ENCODE assay signal across 11 cellular contexts in the genomic region with DNA sequence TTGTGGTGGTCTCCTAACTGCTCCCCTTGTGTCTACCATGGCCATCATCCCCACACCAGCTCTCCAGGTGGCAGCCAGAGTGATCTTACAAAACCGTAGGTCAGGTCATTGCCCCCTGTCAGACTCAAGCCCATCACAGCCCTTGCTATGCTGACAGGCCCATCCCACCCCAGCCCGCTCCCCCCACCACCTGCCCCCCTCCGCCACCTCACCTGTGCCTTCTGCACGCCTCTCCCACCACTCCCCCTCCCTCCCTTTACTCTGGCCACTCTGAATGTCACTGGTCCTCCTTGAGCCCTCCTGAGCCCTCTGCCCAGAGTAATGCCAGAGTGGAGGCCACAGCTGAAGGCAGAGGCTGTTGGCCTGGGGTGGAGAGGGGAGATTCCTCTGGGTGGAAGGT. TPM values are rescaled to one million over a fixed set of nuclear protein-coding genes. Genes with fewer than 3 reads are reported as not detected.
DNase-seq lines count a peak whose midpoint lies in the region; ATAC-seq and TF ChIP-seq lines count a peak whose summit lies in the region.
"Had no signal": no experiment of that assay in that cellular context is flagged by ENCODE, and none has a peak within 500 bp of the region (broad histone marks: within the 10 kb centered on the region; RNA-seq: fewer than 3 reads in every experiment).

No MANE protein-coding gene starts in this region.

- no peak overlapping the region for H3K18ac ChIP-seq in mesendoderm (ENCODE audit: low read length)

- no peaks in the 10 kb centered on the region for H3K79me1 ChIP-seq in mesendoderm (ENCODE audit: low read length)

- no peaks in the 10 kb centered on the region for H3K27me3 ChIP-seq in mesendoderm (ENCODE audit: insufficient read depth, low read length, poor library complexity)
- no peaks in the 10 kb centered on the region for H3K27me3 ChIP-seq in heart left ventricle

- H3K36me3 ChIP-seq in mesendoderm (ENCODE audit: control insufficient read depth, insufficient read depth, low read length) (peaks cover 1% of the 10 kb centered on the region), heart left ventricle (peaks cover 0 to under 1% (median 0%) of the 10 kb centered on the region in 9 donors)

- H4K8ac ChIP-seq in mesendoderm (ENCODE audit: low read depth, low read length), result no peak overlapping the region

- H3K27me3 Mint-ChIP-seq in activated naive CD4-positive, alpha-beta T cell treated with anti-CD3 and anti-CD28 coated beads, Interleukin-2, amount 50 U/mL, for 24 hours, result no peaks in the 10 kb centered on the region
- no peaks in the 10 kb centered on the region for H3K27me3 Mint-ChIP-seq in activated naive CD8-positive, alpha-beta T cell treated with anti-CD3 and anti-CD28 coated beads, Interleukin-2, amount 50 U/mL, for 24 hours
- H3K27me3 Mint-ChIP-seq in type B pancreatic cell, result no peaks in the 10 kb centered on the region

- no peak overlapping the region for H3K4me3 ChIP-seq in mesendoderm (ENCODE audit: low read length)
- peak overlapping the region in 4 of 12 donors; percentile 66 to 86 (median 76) for H3K4me3 ChIP-seq in heart left ventricle

- H3K23ac ChIP-seq in mesendoderm (ENCODE audit: low read length), result no peak overlapping the region

- TF ChIP-seq CTCF in type B pancreatic cell (conservative IDR thresholded peaks at IDR 0.05) (no peak), GM20000 (IDR thresholded peaks at IDR 0.05; ENCODE audit: extremely low read depth, missing control alignments) (no peak), heart left ventricle (IDR thresholded peaks at IDR 0.05) (no peak)

- H3K4me1 ChIP-seq in mesendoderm (ENCODE audit: control insufficient read depth, low read depth, low read length), result peaks cover 5% of the 10 kb centered on the region
- peaks cover 0 to 34% (median 15%) of the 10 kb centered on the region in 12 donors for H3K4me1 ChIP-seq in heart left ventricle

- no peak overlapping the region for H2AK5ac ChIP-seq in mesendoderm (ENCODE audit: low read length)

- peak overlapping the region; percentile 6 for H3K27ac Mint-ChIP-seq in activated naive CD4-positive, alpha-beta T cell treated with anti-CD3 and anti-CD28 coated beads, Interleukin-2, amount 50 U/mL, for 24 hours
- no peak overlapping the region for H3K27ac Mint-ChIP-seq in activated naive CD8-positive, alpha-beta T cell treated with anti-CD3 and anti-CD28 coated beads, Interleukin-2, amount 50 U/mL, for 24 hours
- H3K27ac Mint-ChIP-seq in type B pancreatic cell, result peak overlapping the region; percentile 85

- H3K9me3 Mint-ChIP-seq in activated naive CD4-positive, alpha-beta T cell treated with anti-CD3 and anti-CD28 coated beads, Interleukin-2, amount 50 U/mL, for 24 hours, result no peaks in the 10 kb centered on the region
- H3K9me3 Mint-ChIP-seq in activated naive CD8-positive, alpha-beta T cell treated with anti-CD3 and anti-CD28 coated beads, Interleukin-2, amount 50 U/mL, for 24 hours, result no peaks in the 10 kb centered on the region
- no peaks in the 10 kb centered on the region for H3K9me3 Mint-ChIP-seq in type B pancreatic cell

- H2BK15ac ChIP-seq in mesendoderm (replicated peaks; ENCODE audit: low read depth), result no peak overlapping the region

- no CpG with 5 or more reads among the region's 4 CpGs for WGBS in mesendoderm (ENCODE audit: extremely low coverage, insufficient coverage, low lambda C conversion rate)
- WGBS in heart left ventricle, 4 donors, result 85 to 98% (median 93%) methylated on average over 4 of the region's 4 CpGs

- no peaks in the 10 kb centered on the region for H3K36me3 Mint-ChIP-seq in activated naive CD4-positive, alpha-beta T cell treated with anti-CD3 and anti-CD28 coated beads, Interleukin-2, amount 50 U/mL, for 24 hours
- no peaks in the 10 kb centered on the region for H3K36me3 Mint-ChIP-seq in activated naive CD8-positive, alpha-beta T cell treated with anti-CD3 and anti-CD28 coated beads, Interleukin-2, amount 50 U/mL, for 24 hours (ENCODE audit: low read depth)
- peaks cover 8% of the 10 kb centered on the region for H3K36me3 Mint-ChIP-seq in type B pancreatic cell

- H3K27ac ChIP-seq in mesendoderm (ENCODE audit: low read depth, low read length) (no peak overlapping the region), heart left ventricle (peak overlapping the region in 3 of 12 donors; percentile 83 to 90 (median 85))

- no peak overlapping the region for H4K5ac ChIP-seq in mesendoderm (ENCODE audit: low read length)

- H3K56ac ChIP-seq in mesendoderm (ENCODE audit: low read length), result peak overlapping the region; percentile 96

- no peaks in the 10 kb centered on the region for H3K79me2 ChIP-seq in mesendoderm (ENCODE audit: control insufficient read depth, insufficient read depth, low read length)

- no peak for DNase-seq in activated naive CD4-positive, alpha-beta T cell (lab: John Stamatoyannopoulos, UW)
- no peak for DNase-seq in activated naive CD8-positive, alpha-beta T cell treated with anti-CD3 and anti-CD28 coated beads, Interleukin-2, amount 50 U/mL, for 24 hours
- DNase-seq in mesendoderm (no peak), type B pancreatic cell (ENCODE audit: extremely low spot score, unreplicated experiment) (no peak), NCI-H2196 (lab: John Stamatoyannopoulos, UW; ENCODE audit: unreplicated experiment) (no peak), GM20000 (ENCODE audit: low spot score) (no peak), heart left ventricle (no peak)
- DNase-seq: COR-L47 had no signal

- H2BK120ac ChIP-seq in mesendoderm (ENCODE audit: low read depth, low read length), result no peak overlapping the region

- intact Hi-C loops in heart left ventricle (cut with DNase I), result loop anchor here in 4 of 10 donors (5.0 to 10.0 kb wide), 3 partner anchors 211 to 823 kb away; a partner anchor contains a TSS

- peaks cover 16% of the 10 kb centered on the region for H3K4me1 Mint-ChIP-seq in activated naive CD4-positive, alpha-beta T cell treated with anti-CD3 and anti-CD28 coated beads, Interleukin-2, amount 50 U/mL, for 24 hours
- H3K4me1 Mint-ChIP-seq in activated naive CD8-positive, alpha-beta T cell treated with anti-CD3 and anti-CD28 coated beads, Interleukin-2, amount 50 U/mL, for 24 hours, result peaks cover 2% of the 10 kb centered on the region
- peaks cover 43% of the 10 kb centered on the region for H3K4me1 Mint-ChIP-seq in type B pancreatic cell (ENCODE audit: unreplicated experiment)

- H2BK5ac ChIP-seq in mesendoderm (ENCODE audit: low read length), result no peak overlapping the region

- H3K4ac ChIP-seq in mesendoderm (ENCODE audit: low read depth, low read length), result no peak overlapping the region

- no peaks in the 10 kb centered on the region for H3K9me3 ChIP-seq in heart left ventricle

- no peak for TF ChIP-seq POLR2A in heart left ventricle (IDR thresholded peaks at IDR 0.05)

- H3K4me2 ChIP-seq in mesendoderm (ENCODE audit: low read length), result peak overlapping the region; percentile 95

- peak overlapping the region; percentile 94 for H3K4me3 Mint-ChIP-seq in activated naive CD4-positive, alpha-beta T cell treated with anti-CD3 and anti-CD28 coated beads, Interleukin-2, amount 50 U/mL, for 24 hours
- peak overlapping the region; percentile 87 for H3K4me3 Mint-ChIP-seq in activated naive CD8-positive, alpha-beta T cell treated with anti-CD3 and anti-CD28 coated beads, Interleukin-2, amount 50 U/mL, for 24 hours
- peak overlapping the region; percentile 97 for H3K4me3 Mint-ChIP-seq in type B pancreatic cell

- ATAC-seq in activated naive CD8-positive, alpha-beta T cell treated with anti-CD3 and anti-CD28 coated beads, Interleukin-2, amount 50 U/mL, for 24 hours, result no peak
- no peak for ATAC-seq in heart left ventricle

- H3K9ac ChIP-seq in mesendoderm (ENCODE audit: low read length), result peak overlapping the region; percentile 88

RNA-seq across cellular contexts. Expression of a gene that starts 28.5 kb away (rescaled TPM):
- not detected for polyA plus RNA-seq in mesendoderm (2013, experiment 1 of 2)
- polyA plus RNA-seq in mesendoderm (2013, experiment 2 of 2), result not detected
- total RNA-seq in type B pancreatic cell (ENCODE audit: low replicate concordance), result not detected in 2 replicates
- not detected for total RNA-seq in heart left ventricle
- not detected for polyA plus RNA-seq in heart left ventricle
- total RNA-seq: occipital lobe had no signal

RNA-seq across cellular contexts. Expression of a gene that starts 44.6 kb away (rescaled TPM):
- 0.08 TPM for polyA plus RNA-seq in mesendoderm (2013, experiment 1 of 2)
- polyA plus RNA-seq in mesendoderm (2013, experiment 2 of 2), result 0.04 TPM
- total RNA-seq in type B pancreatic cell (ENCODE audit: low replicate concordance) (not detected in 2 replicates), heart left ventricle (under 1 TPM in 1 of 9 donors, not detected in 8; 0.23 TPM)
- not detected for polyA plus RNA-seq in heart left ventricle
- total RNA-seq: occipital lobe had no signal
- polyA plus RNA-seq: esophagus had no signal
